ENCODE assay signal across 9 cellular contexts in the genomic region with DNA sequence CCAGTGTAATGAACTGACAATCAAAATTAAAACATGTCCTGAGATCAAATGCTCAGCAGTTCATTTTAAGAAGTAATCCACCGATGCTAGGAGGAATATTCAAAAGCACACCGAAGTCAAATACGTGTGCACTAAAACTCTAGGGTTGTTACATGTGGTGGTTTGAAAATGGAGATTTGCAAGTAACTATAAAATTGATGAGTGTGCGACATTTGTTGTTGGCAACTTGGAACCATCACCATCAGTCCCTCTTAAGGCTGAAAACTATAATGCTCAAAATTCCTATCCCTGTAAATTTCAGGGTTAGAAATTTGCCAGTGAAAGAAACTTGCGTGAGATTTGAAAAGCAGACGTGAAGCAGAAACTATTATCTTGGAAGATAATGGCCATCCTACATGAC. TPM values are rescaled to one million over a fixed set of nuclear protein-coding genes. Genes with fewer than 3 reads are reported as not detected.
"Had no signal": no experiment of that assay in that cellular context is flagged by ENCODE, and none has a peak within 500 bp of the region (broad histone marks: within the 10 kb centered on the region; RNA-seq: fewer than 3 reads in every experiment).

No MANE protein-coding gene starts in this region.

- ATAC-seq: GM23338 had no signal

- H2AFZ ChIP-seq: GM23338 had no signal

- H3K27ac ChIP-seq: KMS-11 had no signal

- H3K4me3 ChIP-seq: GM23338 had no signal

- DNase-seq: H9, HCEC 1CT, KBM-7 had no signal

- H3K4me2 ChIP-seq: GM23338, KMS-11 had no signal

- FAIRE-seq: H1, H54, HTR-8/SVneo had no signal

RNA-seq across cellular contexts. Expression of gene SGIP1, which starts 13.3 kb away (rescaled TPM):
- total RNA-seq: HT-29 had no signal
